ENCODE assay signal across 9 cellular contexts in the genomic region with DNA sequence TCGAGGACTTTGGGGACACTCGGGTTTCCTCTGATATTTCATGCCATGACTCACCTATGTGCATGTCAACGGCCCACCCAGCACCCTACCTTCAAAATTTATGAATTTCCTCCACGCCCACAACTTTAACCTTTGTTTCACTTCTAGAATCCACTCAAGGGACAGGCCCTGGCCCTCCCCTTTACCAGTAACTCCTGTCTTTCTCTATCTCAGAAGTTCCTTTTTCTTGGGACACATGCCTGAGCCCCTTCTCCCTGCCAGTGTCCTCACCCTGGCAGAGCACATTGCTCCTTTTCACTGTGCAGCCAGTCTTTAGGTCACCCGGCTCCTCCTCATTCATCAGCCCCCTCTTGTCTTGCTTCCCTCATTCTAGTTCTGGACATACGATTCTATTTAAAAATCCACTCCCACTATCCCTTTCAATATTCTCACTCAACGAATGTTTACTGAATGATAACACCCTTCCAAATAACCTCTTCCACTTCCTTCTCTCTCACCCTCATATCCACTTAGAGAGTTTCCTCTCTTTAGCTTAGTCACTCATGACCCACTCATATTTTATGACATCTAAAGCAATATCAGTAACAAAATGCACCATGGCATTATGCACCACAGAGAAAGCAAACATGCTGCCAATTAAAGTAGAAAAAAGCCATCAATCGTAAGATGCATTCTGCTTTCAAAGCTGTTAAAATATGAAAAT.
DNase-seq lines count a peak whose midpoint lies in the region; ATAC-seq, FAIRE-seq and TF ChIP-seq lines count a peak whose summit lies in the region.
"Had no signal": no experiment of that assay in that cellular context is flagged by ENCODE, and none has a peak within 500 bp of the region (broad histone marks: within the 10 kb centered on the region; RNA-seq: fewer than 3 reads in every experiment).

No MANE protein-coding gene starts in this region.

- no peaks in the 10 kb centered on the region for H3K36me3 Mint-ChIP-seq in astrocyte (ENCODE audit: low read depth, unreplicated experiment)

- H3K4me1 ChIP-seq in left ventricle myocardium inferior (peaks cover 24% of the 10 kb centered on the region), astrocyte (ENCODE audit: insufficient read depth, low read length) (peaks cover 11% of the 10 kb centered on the region), thoracic aorta (ENCODE audit: control insufficient read depth in 1 of 2, low read depth in 2 of 2) (peaks cover 15 to 48% of the 10 kb centered on the region in 2 donors)

- H3K4me3 ChIP-seq in left ventricle myocardium inferior (no peak overlapping the region), astrocyte (ENCODE audit: insufficient read depth, low read depth, low read length) (no peak overlapping the region), thoracic aorta (no peak overlapping the region)

- no peak overlapping the region for H2AFZ ChIP-seq in astrocyte (ENCODE audit: low read depth, low read length)

- H3K79me2 ChIP-seq in astrocyte (ENCODE audit: insufficient read depth, low read length), result no peaks in the 10 kb centered on the region

- no peak overlapping the region for H3K4me2 ChIP-seq in astrocyte (ENCODE audit: low read length)

- H3K27ac ChIP-seq in left ventricle myocardium inferior (replicated peaks) (no peak overlapping the region), astrocyte (ENCODE audit: low read depth, low read length) (no peak overlapping the region), thoracic aorta (peak overlapping the region; percentile 14 to 15)

- no peak overlapping the region for H3K27ac Mint-ChIP-seq in astrocyte (ENCODE audit: unreplicated experiment)

- no peaks in the 10 kb centered on the region for H3K4me1 Mint-ChIP-seq in astrocyte (ENCODE audit: low read depth, unreplicated experiment)

- no peak for DNase-seq in Right ventricle myocardium superior
- DNase-seq in left ventricle myocardium inferior, result no peak
- DNase-seq in astrocyte (ENCODE audit: low read depth), result no peak
- DNase-seq in thoracic aorta (ENCODE audit: low spot score), result no peak
- DNase-seq in mesenteric fat pad (ENCODE audit: low spot score), result no peak
- no peak for DNase-seq in NCI-H2227 (lab: John Stamatoyannopoulos, UW; ENCODE audit: unreplicated experiment)
- DNase-seq in mucosa of gallbladder (ENCODE audit: low spot score), result no peak
- DNase-seq: activated CD4-positive, alpha-beta T cell treated with anti-CD3 and anti-CD28 coated beads, Interleukin-2, amount 50 U/mL, for 1 hour had no signal

- no peak for FAIRE-seq in astrocyte (lab: Jason Lieb, UNC)

- peak overlapping the region; percentile 15 for H3K9ac ChIP-seq in astrocyte (ENCODE audit: low read length)

- no peaks in the 10 kb centered on the region for H3K27me3 Mint-ChIP-seq in astrocyte (ENCODE audit: low read depth, unreplicated experiment)

- H3K9me3 Mint-ChIP-seq in astrocyte (ENCODE audit: unreplicated experiment), result no peaks in the 10 kb centered on the region

- H3K9me3 ChIP-seq in left ventricle myocardium inferior (replicated peaks) (no peaks in the 10 kb centered on the region), astrocyte (ENCODE audit: insufficient read depth, low read depth, low read length) (no peaks in the 10 kb centered on the region), thoracic aorta (no peaks in the 10 kb centered on the region)

- intact Hi-C loops in Right ventricle myocardium superior (cut with DNase I) (no loop called here), left ventricle myocardium inferior (cut with micrococcal nuclease) (no loop called here)

- H3K27me3 ChIP-seq in left ventricle myocardium inferior (ENCODE audit: low read depth) (no peaks in the 10 kb centered on the region), astrocyte (ENCODE audit: insufficient read depth, low read length) (no peaks in the 10 kb centered on the region), thoracic aorta (replicated peaks; ENCODE audit: insufficient read depth) (no peaks in the 10 kb centered on the region)

- ATAC-seq in Right ventricle myocardium superior (ENCODE audit: poor library complexity) (peak; percentile 19), HG03354 (IDR thresholded peaks at IDR 0.05; ENCODE audit: poor library complexity, severe bottlenecking, unreplicated experiment) (peak; percentile 43), thoracic aorta (ENCODE audit: insufficient number of reproducible peaks, low FRiP score, low read depth) (no peak)

- no peaks in the 10 kb centered on the region for H4K20me1 ChIP-seq in astrocyte (ENCODE audit: insufficient read depth, low read length)

- H3K36me3 ChIP-seq in left ventricle myocardium inferior (no peaks in the 10 kb centered on the region), astrocyte (ENCODE audit: insufficient read depth, low read length) (no peaks in the 10 kb centered on the region), thoracic aorta (no peaks in the 10 kb centered on the region)

- TF ChIP-seq CTCF in left ventricle myocardium inferior (IDR thresholded peaks at IDR 0.05; ENCODE audit: borderline replicate concordance) (no peak), astrocyte (IDR thresholded peaks at IDR 0.05; ENCODE audit: insufficient read depth, low read depth, low read length) (no peak), thoracic aorta (IDR thresholded peaks at IDR 0.05) (no peak)

- H3K4me3 Mint-ChIP-seq in astrocyte (ENCODE audit: unreplicated experiment), result no peak overlapping the region

Comparison
In these comparisons a context has a peak if more than half of its experiments do, and no peak if none do; other contexts are left out.
1. H3K27ac ChIP-seq: peak in thoracic aorta (2 of 2); none in left ventricle myocardium inferior (single experiment) and astrocyte (single experiment).